In genomic region chr9:110919609-110920008, GRCh38 we compare ENCODE assay signal across 11 cellular contexts.
A peak's percentile ranks its signal among the peaks of the same experiment; 100 is the strongest.
DNase-seq lines count a peak whose midpoint lies in the region; TF ChIP-seq lines count a peak whose summit lies in the region.
"Had no signal": no experiment of that assay in that cellular context is flagged by ENCODE, and none has a peak within 500 bp of the region (broad histone marks: within the 10 kb centered on the region; RNA-seq: fewer than 3 reads in every experiment).

No MANE protein-coding gene starts in this region.

- H3K36me3 Mint-ChIP-seq in activated naive CD8-positive, alpha-beta T cell treated with anti-CD3 and anti-CD28 coated beads for 36 hours = no peaks in the 10 kb centered on the region
- peaks cover 5% of the 10 kb centered on the region for H3K36me3 Mint-ChIP-seq in neural progenitor cell
- H3K36me3 Mint-ChIP-seq: natural killer cell had no signal

- TF ChIP-seq POLR2A in erythroblast (IDR thresholded peaks at IDR 0.05; ENCODE audit: low read length) = no peak

- no peak overlapping the region for H3K9ac ChIP-seq in neural progenitor cell

- H2AFZ ChIP-seq in osteoblast (ENCODE audit: low read length) (peak overlapping the region; percentile 7), neural progenitor cell (replicated peaks) (no peak overlapping the region)

- H3K27ac ChIP-seq in osteoblast (ENCODE audit: low read depth, low read length) (peak overlapping the region; percentile 78), neural progenitor cell (no peak overlapping the region)

- no peaks in the 10 kb centered on the region for H4K20me1 ChIP-seq in osteoblast (ENCODE audit: insufficient read depth, low read length)
- no peaks in the 10 kb centered on the region for H4K20me1 ChIP-seq in neural progenitor cell (ENCODE audit: low read depth)

- H3K36me3 ChIP-seq in osteoblast (ENCODE audit: insufficient read depth, low read length) (no peaks in the 10 kb centered on the region), neural progenitor cell (no peaks in the 10 kb centered on the region)

- H3K4me2 ChIP-seq in osteoblast (ENCODE audit: insufficient read depth, low read length) (peak overlapping the region; percentile 30), neural progenitor cell (no peak overlapping the region)

- no peaks in the 10 kb centered on the region for H3K27me3 ChIP-seq in osteoblast (ENCODE audit: insufficient read depth, low read length)
- H3K27me3 ChIP-seq in neural progenitor cell = no peaks in the 10 kb centered on the region

- no peak overlapping the region for H3K4me3 Mint-ChIP-seq in activated naive CD8-positive, alpha-beta T cell treated with anti-CD3 and anti-CD28 coated beads for 36 hours
- no peak overlapping the region for H3K4me3 Mint-ChIP-seq in neural progenitor cell
- H3K4me3 Mint-ChIP-seq: natural killer cell had no signal

- H3K27me3 Mint-ChIP-seq in activated naive CD8-positive, alpha-beta T cell treated with anti-CD3 and anti-CD28 coated beads for 36 hours = no peaks in the 10 kb centered on the region
- H3K27me3 Mint-ChIP-seq in neural progenitor cell (ENCODE audit: insufficient read depth, low read depth) = no peaks in the 10 kb centered on the region

- TF ChIP-seq CTCF in osteoblast (IDR thresholded peaks at IDR 0.05; ENCODE audit: extremely low read depth, low read depth, low read length) (no peak), neural progenitor cell (IDR thresholded peaks at IDR 0.05) (no peak)

- H3K9me3 ChIP-seq in osteoblast (ENCODE audit: low read depth, low read length) = no peaks in the 10 kb centered on the region
- no peaks in the 10 kb centered on the region for H3K9me3 ChIP-seq in neural progenitor cell (ENCODE audit: low read depth)

- no peaks in the 10 kb centered on the region for H3K9me3 Mint-ChIP-seq in activated naive CD8-positive, alpha-beta T cell treated with anti-CD3 and anti-CD28 coated beads for 36 hours
- peaks cover 2% of the 10 kb centered on the region for H3K9me3 Mint-ChIP-seq in neural progenitor cell

- H3K4me1 ChIP-seq in osteoblast (ENCODE audit: insufficient read depth, low read length) = peaks cover 49% of the 10 kb centered on the region
- no peaks in the 10 kb centered on the region for H3K4me1 ChIP-seq in neural progenitor cell

- no peaks in the 10 kb centered on the region for H3K4me1 Mint-ChIP-seq in activated naive CD8-positive, alpha-beta T cell treated with anti-CD3 and anti-CD28 coated beads for 36 hours
- H3K4me1 Mint-ChIP-seq in neural progenitor cell = no peaks in the 10 kb centered on the region
- H3K4me1 Mint-ChIP-seq: natural killer cell had no signal

- no peak overlapping the region for H3K27ac Mint-ChIP-seq in activated naive CD8-positive, alpha-beta T cell treated with anti-CD3 and anti-CD28 coated beads for 36 hours
- H3K27ac Mint-ChIP-seq in neural progenitor cell = no peak overlapping the region
- H3K27ac Mint-ChIP-seq: natural killer cell had no signal

- peaks cover 84% of the 10 kb centered on the region for H3K79me2 ChIP-seq in osteoblast (ENCODE audit: insufficient read depth, low read length)
- no peaks in the 10 kb centered on the region for H3K79me2 ChIP-seq in neural progenitor cell (ENCODE audit: low read depth)

- H3K4me3 ChIP-seq in osteoblast (ENCODE audit: insufficient read depth, low read length) (no peak overlapping the region), neural progenitor cell (no peak overlapping the region)

- no peaks in the 10 kb centered on the region for H3F3A ChIP-seq in neural progenitor cell (ENCODE audit: low read depth)

- peak; percentile 80 for DNase-seq in CD1c-positive myeloid dendritic cell (ENCODE audit: extremely low spot score)
- peak; percentile 36 for DNase-seq in NOMO-1 treated with dmso at 0.1 percent for 144 hours (lab: John Stamatoyannopoulos, UW; ENCODE audit: unreplicated experiment)
- peak; percentile 9 to 39 for DNase-seq in erythroblast (lab: John Stamatoyannopoulos, UW)
- peak; percentile 63 for DNase-seq in osteoblast (ENCODE audit: insufficient read length, low spot score, missing footprints)
- no peak for DNase-seq in SKM-1 (lab: John Stamatoyannopoulos, UW; ENCODE audit: unreplicated experiment)
- no peak for DNase-seq in activated naive CD8-positive, alpha-beta T cell treated with anti-CD3 and anti-CD28 coated beads for 36 hours
- no peak for DNase-seq in neural progenitor cell (ENCODE audit: low spot score)
- no peak for DNase-seq in NCI-H82 (lab: John Stamatoyannopoulos, UW)
- DNase-seq: natural killer cell; NCI-H1436 treated with DMSO at 0.1 percent for 48 hours; stimulated activated CD8-positive, alpha-beta memory T cell treated with anti-CD3 and anti-CD28 coated beads, Interleukin-4, amount 100 ng/mL, for 48 hours had no signal

Comparison
In these comparisons a context has a peak if more than half of its experiments do, and no peak if none do; other contexts are left out.
1. DNase-seq: peak in CD1c-positive myeloid dendritic cell (single experiment), NOMO-1 treated with dmso at 0.1 percent for 144 hours (single experiment), erythroblast (2 of 2) and osteoblast (single experiment); none in SKM-1 (single experiment), activated naive CD8-positive, alpha-beta T cell treated with anti-CD3 and anti-CD28 coated beads for 36 hours (single experiment), neural progenitor cell (single experiment) and NCI-H82 (single experiment).